In the genomic region with DNA sequence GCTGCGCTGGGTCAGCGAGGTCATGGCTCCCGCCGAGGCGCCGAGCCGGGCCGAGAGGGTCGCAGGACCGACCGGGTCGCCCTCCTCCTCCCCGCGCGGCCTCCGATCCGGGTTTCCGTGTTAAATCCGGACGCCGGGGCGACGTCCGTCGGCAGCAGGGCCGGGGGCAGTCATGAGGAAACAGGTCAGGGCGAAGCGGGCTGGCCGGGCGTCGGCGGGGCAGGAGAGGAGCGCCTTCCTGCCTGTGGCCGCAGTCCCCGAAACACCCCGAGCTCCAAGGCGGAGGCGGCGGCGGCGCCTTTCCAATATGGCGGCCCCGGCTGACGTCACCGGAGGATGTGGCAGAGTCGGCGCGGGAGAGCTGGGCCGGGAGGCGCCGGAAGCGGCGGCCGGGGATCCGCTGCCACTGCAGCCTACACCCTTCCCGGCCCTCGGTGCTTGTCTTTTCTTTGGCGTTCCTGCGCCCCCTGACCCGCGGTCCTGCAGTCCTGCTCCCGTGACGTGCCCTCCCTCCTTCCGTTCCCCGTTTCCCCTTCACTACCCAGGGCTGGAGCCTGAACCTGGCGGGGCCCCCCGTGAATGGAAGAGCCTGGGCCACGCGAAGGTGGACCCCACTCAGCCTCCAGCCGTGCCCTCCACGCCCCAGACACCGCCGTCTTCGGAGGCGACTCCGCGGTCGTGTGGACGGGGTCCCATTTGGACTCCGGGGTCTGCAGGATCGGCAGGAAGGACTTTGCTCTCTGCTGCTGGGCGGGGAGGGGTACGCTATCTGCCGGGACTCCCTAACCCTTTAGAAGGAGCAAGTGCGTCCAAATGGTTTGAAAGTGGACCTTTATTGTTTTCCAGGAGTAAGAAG, we compare ENCODE assay signal across 8 cellular contexts. TPM values are rescaled to one million over a fixed set of nuclear protein-coding genes. Genes with fewer than 3 reads are reported as not detected.
DNase-seq lines count a peak whose midpoint lies in the region; ATAC-seq, FAIRE-seq and TF ChIP-seq lines count a peak whose summit lies in the region.

TSS of gene GOLPH3 (minus strand) at position 309 of the 856 bp plus-strand sequence. CDS start at position 24, 285 bp downstream.

- H3K79me2 ChIP-seq in OCI-LY3 (ENCODE audit: low read length) (peaks cover 53% of the 10 kb centered on the region), endothelial cell of umbilical vein (ENCODE audit: control insufficient read depth, insufficient read depth, low read length) (peaks cover 47% of the 10 kb centered on the region)

- no peak for FAIRE-seq in D721Med (lab: Jason Lieb, UNC)
- FAIRE-seq in endothelial cell of umbilical vein (lab: Jason Lieb, UNC) = peak; percentile 85

- CTCF ChIA-PET in endothelial cell of umbilical vein (lab: Charles Lee) = interaction anchor here (0.5 to 1.9 kb wide), 7 partner anchors 8 to 316 kb away, joined by 3 to 10 read pairs (median 3); no protein-coding TSS in a partner anchor

- H3K4me2 ChIP-seq in OCI-LY3 (ENCODE audit: low read length) (peak within 1 kb of the TSS; percentile 80), endothelial cell of umbilical vein (ENCODE audit: insufficient read depth, low read length) (peak within 1 kb of the TSS; percentile 93)

- TF ChIP-seq CTCF in D721Med (IDR thresholded peaks at IDR 0.05; ENCODE audit: insufficient read depth, missing control alignments) (no peak), OCI-LY3 (IDR thresholded peaks at IDR 0.05; ENCODE audit: low read depth, low read length) (no peak), endothelial cell of umbilical vein (IDR thresholded peaks at IDR 0.05; ENCODE audit: extremely low read depth in 1 of 2, insufficient read depth in 1 of 2, low read depth in 1 of 2, low read length in 2 of 2) (no peak)

- H2AFZ ChIP-seq in OCI-LY3 (ENCODE audit: low read depth, low read length) (peak within 1 kb of the TSS; percentile 73; the same call in 1 of the 2 replicates), endothelial cell of umbilical vein (ENCODE audit: low read depth, low read length) (peak within 1 kb of the TSS; percentile 87)

- TF ChIP-seq POLR2A in endothelial cell of umbilical vein (IDR thresholded peaks at IDR 0.05; ENCODE audit: low read depth, low read length) = peak; percentile 97

- BruUV-seq in endothelial cell of umbilical vein (replicated peaks; lab: Mats Ljungman, UMichigan) = TSS peak; percentile 89

- H3K27ac ChIP-seq in OCI-LY3 (ENCODE audit: low read length) (peak within 1 kb of the TSS; percentile 89), endothelial cell of umbilical vein (ENCODE audit: insufficient read depth, low read depth, low read length) (peak within 1 kb of the TSS; percentile 91)

- H3K9me1 ChIP-seq in endothelial cell of umbilical vein (replicated peaks; ENCODE audit: control insufficient read depth, extremely low read depth, insufficient read depth, low read length) = no peaks in the 10 kb centered on the region

- H3K9me3 ChIP-seq in OCI-LY3 (ENCODE audit: insufficient read depth, low read length) (no peaks in the 10 kb centered on the region), endothelial cell of umbilical vein (replicated peaks; ENCODE audit: control insufficient read depth, insufficient read depth, low read length) (no peaks in the 10 kb centered on the region), mononuclear cell (ENCODE audit: low read depth, low read length) (no peaks in the 10 kb centered on the region)

- H3K27me3 ChIP-seq in OCI-LY3 (ENCODE audit: low read depth, low read length) (no peaks in the 10 kb centered on the region), endothelial cell of umbilical vein (ENCODE audit: control insufficient read depth in 2 of 2, insufficient read depth in 2 of 2, low read length in 2 of 2) (peaks cover 0 to 2% of the 10 kb centered on the region in 2 experiments), mononuclear cell (ENCODE audit: insufficient read depth, low read length) (no peaks in the 10 kb centered on the region)

- H3K9ac ChIP-seq in OCI-LY3 (ENCODE audit: low read length) (peak within 1 kb of the TSS; percentile 99), endothelial cell of umbilical vein (replicated peaks; ENCODE audit: extremely low read depth, insufficient read depth, low read length) (peak within 1 kb of the TSS; percentile 98)

- H3K4me3 ChIP-seq in OCI-LY3 (ENCODE audit: low read length) (peak within 1 kb of the TSS; percentile 95), endothelial cell of umbilical vein (replicated peaks in 1 of 3; ENCODE audit: insufficient read depth in 1 of 3, low read depth in 1 of 3, low read length in 3 of 3) (peak within 1 kb of the TSS; percentile 89 to 99 (median 96)), mononuclear cell (ENCODE audit: low read length) (peak within 1 kb of the TSS; percentile 82)

- peaks cover 24% of the 10 kb centered on the region for H3K4me1 ChIP-seq in OCI-LY3 (ENCODE audit: low read length)
- peaks cover 17% of the 10 kb centered on the region for H3K4me1 ChIP-seq in endothelial cell of umbilical vein (ENCODE audit: control insufficient read depth, extremely low read depth, insufficient read depth, low read length)
- peaks cover 38% of the 10 kb centered on the region for H3K4me1 ChIP-seq in mononuclear cell (ENCODE audit: insufficient read depth, low read length)

- POLR2A ChIA-PET in endothelial cell of umbilical vein (lab: Charles Lee) = no interaction called here

- H4K20me1 ChIP-seq in OCI-LY3 (ENCODE audit: insufficient read depth, low read length) (peaks cover 25% of the 10 kb centered on the region), endothelial cell of umbilical vein (replicated peaks; ENCODE audit: control insufficient read depth, extremely low read depth, insufficient read depth, low read length) (peaks cover 14% of the 10 kb centered on the region)

- peak; percentile 82 for ATAC-seq in GM21528 (IDR thresholded peaks at IDR 0.05; ENCODE audit: low FRiP score, unreplicated experiment)

- H3K36me3 ChIP-seq in OCI-LY3 (replicated peaks; ENCODE audit: low read depth, low read length) (peaks cover 25% of the 10 kb centered on the region), endothelial cell of umbilical vein (ENCODE audit: control insufficient read depth in 2 of 2, extremely low read depth in 1 of 2, insufficient read depth in 2 of 2, low read length in 2 of 2) (peaks cover 3 to 8% of the 10 kb centered on the region in 2 experiments)

- intact Hi-C loops in endothelial cell of umbilical vein (cut with micrococcal nuclease) = loop anchor here (1.0 to 5.0 kb wide), 8 partner anchors 19 to 1267 kb away; partner anchors contain the start of genes TARS1 and ZFR

- DNase-seq in D721Med (ENCODE audit: insufficient read length, low spot score) (peak; percentile 75), HuH-7.5 (ENCODE audit: low spot score) (peak; percentile 82), endothelial cell of umbilical vein (ENCODE audit: low read depth, low spot score) (peak; percentile 82)
- DNase-seq in activated CD8-positive, alpha-beta memory T cell treated with anti-CD3 and anti-CD28 coated beads, Interleukin-2, amount 50 U/mL, for 48 hours = peak; percentile 98
- DNase-seq in stimulated activated CD8-positive, alpha-beta memory T cell treated with anti-CD3 and anti-CD28 coated beads, Interleukin-2, amount 100 ng/mL, for 48 hours (ENCODE audit: low read depth in 2 of 2) = peak; percentile 93 to 97

- dilution Hi-C loops in endothelial cell of umbilical vein (cut with MboI; ENCODE audit: extremely low pct_ligation_motif_present, low sequenced_read_pairs) = no loop called here

TF ChIP-seq in endothelial cell of umbilical vein, 7 proteins besides CTCF, POLR2A, EP300 and RAD21:
- TF ChIP-seq EZH2 (IDR thresholded peaks at IDR 0.05; ENCODE audit: borderline replicate concordance, low read depth, low read length, severe bottlenecking) = no peak
- no peak for TF ChIP-seq MYC (IDR thresholded peaks at IDR 0.05; ENCODE audit: low read depth, low read length)
- TF ChIP-seq, protein P1, sequence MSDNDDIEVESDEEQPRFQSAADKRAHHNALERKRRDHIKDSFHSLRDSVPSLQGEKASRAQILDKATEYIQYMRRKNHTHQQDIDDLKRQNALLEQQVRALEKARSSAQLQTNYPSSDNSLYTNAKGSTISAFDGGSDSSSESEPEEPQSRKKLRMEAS (IDR thresholded peaks at IDR 0.05; ENCODE audit: insufficient read depth, insufficient read length) = no peak
- TF ChIP-seq JUN (IDR thresholded peaks at IDR 0.05; ENCODE audit: borderline replicate concordance, insufficient read depth, insufficient read length, low read depth) = peak; percentile 10
- TF ChIP-seq GATA2 (IDR thresholded peaks at IDR 0.05; ENCODE audit: insufficient read depth, insufficient read length, low read depth, low read length) = no peak
- peak; percentile 97 for TF ChIP-seq POLR2AphosphoS5 (IDR thresholded peaks at IDR 0.05; ENCODE audit: insufficient read depth, low read depth, low read length)
- peak; percentile 30 for TF ChIP-seq FOS (IDR thresholded peaks at IDR 0.05; ENCODE audit: borderline replicate concordance, insufficient read depth, low read length)

RNA-seq across cellular contexts. Expression of gene GOLPH3, which starts in this region (rescaled TPM):
- total RNA-seq in endothelial cell of umbilical vein (67.2 and 70.2 TPM in 2 replicates), mononuclear cell (44.2 TPM)
- polyA plus RNA-seq in endothelial cell of umbilical vein = 35.7 and 38.1 TPM in 2 replicates
- polyA plus RNA-seq in endothelial cell of umbilical vein (2011; cell fraction: cytosol; rRNA removed) = 35.8 and 37.3 TPM in 2 replicates
- polyA plus RNA-seq in endothelial cell of umbilical vein (2011; cell fraction: nucleus; rRNA removed) = 26.4 and 32.3 TPM in 2 replicates
- polyA plus RNA-seq in endothelial cell of umbilical vein (2012) = 39.4 and 45.3 TPM in 2 replicates
- 56.7 and 57.9 TPM in 2 replicates for polyA minus RNA-seq in endothelial cell of umbilical vein
- polyA minus RNA-seq in endothelial cell of umbilical vein (2011; cell fraction: cytosol; rRNA and poly(A)+ RNA removed) = 144 TPM
- polyA minus RNA-seq in endothelial cell of umbilical vein (2011; cell fraction: nucleus; rRNA and poly(A)+ RNA removed) = 34.0 and 35.4 TPM in 2 replicates

Comparison
In these comparisons a context has a peak if more than half of its experiments do, and no peak if none do; other contexts are left out.
1. Peak in every context shown above with its lines: DNase-seq, ATAC-seq, H3K4me3 ChIP-seq and H3K27ac ChIP-seq.